Comparison of ENCODE assay signal across 8 cellular contexts in genomic region chr6:129370268-129370916, GRCh38.
DNase-seq lines count a peak whose midpoint lies in the region; ATAC-seq and TF ChIP-seq lines count a peak whose summit lies in the region.

No MANE protein-coding gene starts in this region.

- ATAC-seq in natural killer cell (peak in 1 of 3 donors; percentile 57), T-helper 17 cell (peak; percentile 35), left colon (peak; percentile 40)
- no peak for ATAC-seq in natural killer cell treated with Interleukin-12 subunit alpha and Interleukin-12 subunit beta and Interleukin-15 and Interleukin-18, amount 100 ng/mL, for 72 hours

- H3K36me3 Mint-ChIP-seq in natural killer cell (no peaks in the 10 kb centered on the region), T-helper 17 cell (ENCODE audit: low read depth) (peaks cover 2% of the 10 kb centered on the region), MCF 10A (ENCODE audit: insufficient read depth, unreplicated experiment) (no peaks in the 10 kb centered on the region)
- no peaks in the 10 kb centered on the region for H3K36me3 Mint-ChIP-seq in natural killer cell treated with Interleukin-12 subunit alpha and Interleukin-12 subunit beta and Interleukin-15 and Interleukin-18, amount 100 ng/mL, for 72 hours

- H3K4me1 Mint-ChIP-seq in natural killer cell (peaks cover 32 to 36% of the 10 kb centered on the region in 2 donors), T-helper 17 cell (peaks cover 17% of the 10 kb centered on the region), MCF 10A (ENCODE audit: insufficient read depth, unreplicated experiment) (no peaks in the 10 kb centered on the region)
- peaks cover 18 to 24% of the 10 kb centered on the region in 2 donors for H3K4me1 Mint-ChIP-seq in natural killer cell treated with Interleukin-12 subunit alpha and Interleukin-12 subunit beta and Interleukin-15 and Interleukin-18, amount 100 ng/mL, for 72 hours (ENCODE audit: low read depth in 2 of 2)

- POLR2A ChIA-PET in MCF 10A (lab: Yijun Ruan, JAX) = interaction anchor here (0.6 to 1.0 kb wide), 3 partner anchors 117 to 928 kb away, joined by 3 read pairs; no protein-coding TSS in a partner anchor

- H3K27ac Mint-ChIP-seq in natural killer cell (no peak overlapping the region), T-helper 17 cell (no peak overlapping the region), MCF 10A (ENCODE audit: low read depth, unreplicated experiment) (no peak overlapping the region)
- peak overlapping the region in 1 of 2 donors; percentile 36 for H3K27ac Mint-ChIP-seq in natural killer cell treated with Interleukin-12 subunit alpha and Interleukin-12 subunit beta and Interleukin-15 and Interleukin-18, amount 100 ng/mL, for 72 hours

- BruUV-seq in MCF 10A (replicated peaks; lab: Mats Ljungman, UMichigan) = no TSS peak

- DNase-seq in natural killer cell (no peak), KG1 (lab: John Stamatoyannopoulos, UW) (peak; percentile 3), T-helper 17 cell (peak in 1 of 3 donors; percentile 35), MCF 10A (ENCODE audit: unreplicated experiment) (peak; percentile 66), left colon (peak; percentile 27 to 61), NCI-H1048 (lab: John Stamatoyannopoulos, UW) (no peak)
- DNase-seq in natural killer cell treated with Interleukin-12 subunit alpha and Interleukin-12 subunit beta and Interleukin-15 and Interleukin-18, amount 100 ng/mL, for 72 hours (ENCODE audit: low spot score) = no peak
- peak; percentile 28 for DNase-seq in stimulated activated CD8-positive, alpha-beta memory T cell treated with anti-CD3 and anti-CD28 coated beads, Interleukin-12 subunit alpha, Interleukin-12 subunit beta, amount 100 ng/mL, for 1 hour (ENCODE audit: low read depth)

- no peaks in the 10 kb centered on the region for H3K9me3 Mint-ChIP-seq in natural killer cell
- H3K9me3 Mint-ChIP-seq in natural killer cell treated with Interleukin-12 subunit alpha and Interleukin-12 subunit beta and Interleukin-15 and Interleukin-18, amount 100 ng/mL, for 72 hours = no peaks in the 10 kb centered on the region
- no peaks in the 10 kb centered on the region for H3K9me3 Mint-ChIP-seq in MCF 10A (ENCODE audit: unreplicated experiment)

- CTCF ChIA-PET in MCF 10A (lab: Yijun Ruan, JAX) = interaction anchor here (0.6 to 1.6 kb wide), 33 partner anchors 9 to 1392 kb away, joined by 3 to 7 read pairs (median 3); no protein-coding TSS in a partner anchor

- TF ChIP-seq CTCF in natural killer cell (IDR thresholded peaks at IDR 0.05) (peak; percentile 83), MCF 10A (IDR thresholded peaks at IDR 0.05; ENCODE audit: unreplicated experiment) (peak; percentile 75)

- no peaks in the 10 kb centered on the region for H3K9me3 ChIP-seq in T-helper 17 cell (ENCODE audit: control insufficient read depth, low read length, poor library complexity, severe bottlenecking)

- intact Hi-C loops in natural killer cell (cut with micrococcal nuclease) = loop anchor here (2.0 to 5.0 kb wide), 2 partner anchors 1513 to 1634 kb away; no protein-coding TSS in a partner anchor
- intact Hi-C loops in MCF 10A (cut with micrococcal nuclease) = loop anchor here (1.0 to 10.0 kb wide), 5 partner anchors 118 to 1516 kb away; no protein-coding TSS in a partner anchor
- intact Hi-C loops in left colon (cut with DNase I, micrococcal nuclease) = loop anchor here in 1 of 2 donors (10.0 kb wide), 1 partner anchor 646 kb away; no protein-coding TSS in a partner anchor

- H3K4me3 Mint-ChIP-seq in natural killer cell (peak overlapping the region; percentile 69), T-helper 17 cell (peak overlapping the region; percentile 49), MCF 10A (ENCODE audit: unreplicated experiment) (no peak overlapping the region)
- H3K4me3 Mint-ChIP-seq in natural killer cell treated with Interleukin-12 subunit alpha and Interleukin-12 subunit beta and Interleukin-15 and Interleukin-18, amount 100 ng/mL, for 72 hours = no peak overlapping the region

- H3K27me3 Mint-ChIP-seq in natural killer cell (ENCODE audit: low read depth in 2 of 2) (no peaks in the 10 kb centered on the region), T-helper 17 cell (no peaks in the 10 kb centered on the region), MCF 10A (ENCODE audit: insufficient read depth, unreplicated experiment) (no peaks in the 10 kb centered on the region)
- H3K27me3 Mint-ChIP-seq in natural killer cell treated with Interleukin-12 subunit alpha and Interleukin-12 subunit beta and Interleukin-15 and Interleukin-18, amount 100 ng/mL, for 72 hours = no peaks in the 10 kb centered on the region

Comparison
In these comparisons a context has a peak if more than half of its experiments do, and no peak if none do; other contexts are left out.
1. H3K4me3 Mint-ChIP-seq: peak in natural killer cell (single experiment) and T-helper 17 cell (single experiment); none in natural killer cell treated with Interleukin-12 subunit alpha and Interleukin-12 subunit beta and Interleukin-15 and Interleukin-18, amount 100 ng/mL, for 72 hours (single experiment) and MCF 10A (single experiment).
2. ATAC-seq: peak in T-helper 17 cell (single experiment) and left colon (single experiment); none in natural killer cell treated with Interleukin-12 subunit alpha and Interleukin-12 subunit beta and Interleukin-15 and Interleukin-18, amount 100 ng/mL, for 72 hours (0 of 2).
3. DNase-seq: peak in KG1 (single experiment), MCF 10A (single experiment), left colon (2 of 2) and stimulated activated CD8-positive, alpha-beta memory T cell treated with anti-CD3 and anti-CD28 coated beads, Interleukin-12 subunit alpha, Interleukin-12 subunit beta, amount 100 ng/mL, for 1 hour (single experiment); none in natural killer cell (single experiment), natural killer cell treated with Interleukin-12 subunit alpha and Interleukin-12 subunit beta and Interleukin-15 and Interleukin-18, amount 100 ng/mL, for 72 hours (single experiment) and NCI-H1048 (single experiment).